In genomic region chr5:38536968-38537367, GRCh38 we compare ENCODE assay signal across 22 cellular contexts. TPM values are rescaled to one million over a fixed set of nuclear protein-coding genes. Genes with fewer than 3 reads are reported as not detected.
"Had no signal": no experiment of that assay in that cellular context is flagged by ENCODE, and none has a peak within 500 bp of the region (broad histone marks: within the 10 kb centered on the region; RNA-seq: fewer than 3 reads in every experiment).

No MANE protein-coding gene starts in this region.

- H3K4me3 ChIP-seq: cardiac muscle cell, esophagus muscularis mucosa, pancreas, right lobe of liver, testis, upper lobe of right lung had no signal

- H3K9me3 Mint-ChIP-seq: activated naive CD4-positive, alpha-beta T cell treated with anti-CD3 and anti-CD28 coated beads, Interleukin-2, amount 50 U/mL, for 72 hours; dendritic cell treated with granulocyte-macrophage colony-stimulating factor and Interleukin-4, amounts not matched to agents 40 ng/mL and 50 ng/mL, for 4 days; immature natural killer cell; naive thymus-derived CD8-positive, alpha-beta T cell; stimulated activated memory B cell treated with anti-CD40 and anti-IgM and Interleukin-4, amounts not matched to agents 10 μg/mL and 1 μg/mL and 100 μg/mL, for 72 hours; T-helper 2 cell treated with Interferon-gamma antibody and Interleukin-4, amounts not matched to agents 5 μg/mL and 100 μg/mL, for 36 hours had no signal

- H3K27me3 ChIP-seq: adrenal gland, cardiac muscle cell, esophagus muscularis mucosa, pancreas, right lobe of liver, testis, upper lobe of right lung had no signal

- FAIRE-seq: astrocyte, small intestine, TTC549 had no signal

- DNase-seq: activated CD4-positive, alpha-beta T cell treated with anti-CD3 and anti-CD28 coated beads for 36 hours; activated CD4-positive, alpha-beta T cell treated with anti-CD3 and anti-CD28 coated beads, Interleukin-2, amount 50 U/mL, for 48 hours; activated gamma-delta T cell treated with Interleukin-2 at 50 U/mL for 16 hours; adrenal gland; effector CD8-positive, alpha-beta T cell; immature natural killer cell; naive thymus-derived CD8-positive, alpha-beta T cell; pancreas; right lobe of liver; small intestine; stimulated activated CD4-positive, alpha-beta T cell treated with anti-CD3 and anti-CD28 coated beads, Interleukin-4, amount 100 ng/mL, for 24 hours; testis; upper lobe of right lung had no signal

- ATAC-seq: activated CD4-positive, alpha-beta T cell treated with anti-CD3 and anti-CD28 coated beads for 36 hours; activated naive CD4-positive, alpha-beta T cell treated with anti-CD3 and anti-CD28 coated beads, Interleukin-2, amount 50 U/mL, for 72 hours; naive thymus-derived CD8-positive, alpha-beta T cell; pancreas; stimulated activated memory B cell treated with anti-CD40 and anti-IgM and Interleukin-4, amounts not matched to agents 10 μg/mL and 1 μg/mL and 100 μg/mL, for 72 hours; upper lobe of right lung had no signal

- H3K4me1 ChIP-seq: right lobe of liver had no signal

- H3K27ac Mint-ChIP-seq: activated CD4-positive, alpha-beta T cell treated with anti-CD3 and anti-CD28 coated beads for 36 hours; activated naive CD4-positive, alpha-beta T cell treated with anti-CD3 and anti-CD28 coated beads, Interleukin-2, amount 50 U/mL, for 72 hours; dendritic cell treated with granulocyte-macrophage colony-stimulating factor and Interleukin-4, amounts not matched to agents 40 ng/mL and 50 ng/mL, for 4 days; immature natural killer cell; naive thymus-derived CD8-positive, alpha-beta T cell; stimulated activated memory B cell treated with anti-CD40 and anti-IgM and Interleukin-4, amounts not matched to agents 10 μg/mL and 1 μg/mL and 100 μg/mL, for 72 hours; T-helper 2 cell treated with Interferon-gamma antibody and Interleukin-4, amounts not matched to agents 5 μg/mL and 100 μg/mL, for 36 hours had no signal

- H3K27ac ChIP-seq: cardiac muscle cell, esophagus muscularis mucosa, neutrophil, pancreas, right lobe of liver, testis, upper lobe of right lung had no signal

- H3K4me1 Mint-ChIP-seq: activated CD4-positive, alpha-beta T cell treated with anti-CD3 and anti-CD28 coated beads for 36 hours; immature natural killer cell; naive thymus-derived CD8-positive, alpha-beta T cell; stimulated activated memory B cell treated with anti-CD40 and anti-IgM and Interleukin-4, amounts not matched to agents 10 μg/mL and 1 μg/mL and 100 μg/mL, for 72 hours had no signal

- H3K4me3 Mint-ChIP-seq: activated CD4-positive, alpha-beta T cell treated with anti-CD3 and anti-CD28 coated beads for 36 hours; dendritic cell treated with granulocyte-macrophage colony-stimulating factor and Interleukin-4, amounts not matched to agents 40 ng/mL and 50 ng/mL, for 4 days; immature natural killer cell; naive thymus-derived CD8-positive, alpha-beta T cell; stimulated activated memory B cell treated with anti-CD40 and anti-IgM and Interleukin-4, amounts not matched to agents 10 μg/mL and 1 μg/mL and 100 μg/mL, for 72 hours; T-helper 2 cell treated with Interferon-gamma antibody and Interleukin-4, amounts not matched to agents 5 μg/mL and 100 μg/mL, for 36 hours had no signal

- H3K9me3 ChIP-seq: adrenal gland, esophagus muscularis mucosa, neutrophil, pancreas, right lobe of liver, testis, upper lobe of right lung had no signal

- H3K36me3 ChIP-seq: adrenal gland, cardiac muscle cell, esophagus muscularis mucosa, neutrophil, pancreas, right lobe of liver, upper lobe of right lung had no signal

- H3K36me3 Mint-ChIP-seq: activated naive CD4-positive, alpha-beta T cell treated with anti-CD3 and anti-CD28 coated beads, Interleukin-2, amount 50 U/mL, for 72 hours; immature natural killer cell; naive thymus-derived CD8-positive, alpha-beta T cell; stimulated activated memory B cell treated with anti-CD40 and anti-IgM and Interleukin-4, amounts not matched to agents 10 μg/mL and 1 μg/mL and 100 μg/mL, for 72 hours had no signal

RNA-seq across cellular contexts. Expression of gene LIFR, which starts 19.5 kb away (rescaled TPM):
- total RNA-seq: naive thymus-derived CD8-positive, alpha-beta T cell had no signal
- polyA plus RNA-seq: immature natural killer cell; naive thymus-derived CD8-positive, alpha-beta T cell had no signal
